ENCODE assay signal across 8 cellular contexts in genomic region chr17:57995076-57995956, GRCh38. TPM values are rescaled to one million over a fixed set of nuclear protein-coding genes. Genes with fewer than 3 reads are reported as not detected.
DNase-seq lines count a peak whose midpoint lies in the region; ATAC-seq lines count a peak whose summit lies in the region.

No MANE protein-coding gene starts in this region.

- H3K27ac Mint-ChIP-seq in activated naive CD8-positive, alpha-beta T cell treated with anti-CD3 and anti-CD28 coated beads, Interleukin-2, amount 50 U/mL, for 24 hours, result peak overlapping the region; percentile 55

- H3K4me3 Mint-ChIP-seq in activated naive CD8-positive, alpha-beta T cell treated with anti-CD3 and anti-CD28 coated beads, Interleukin-2, amount 50 U/mL, for 24 hours, result no peak overlapping the region

- intact Hi-C loops in cardiac septum (cut with DNase I), result loop anchor here (1.0 to 10.0 kb wide), 2 partner anchors 138 to 331 kb away; no protein-coding TSS in a partner anchor

- peak; percentile 79 for DNase-seq in COLO829 (ENCODE audit: low spot score)
- DNase-seq in MV-4-11 (lab: John Stamatoyannopoulos, UW), result peak; percentile 70
- DNase-seq in SK-N-DZ (ENCODE audit: low spot score), result peak; percentile 87
- DNase-seq in activated naive CD8-positive, alpha-beta T cell treated with anti-CD3 and anti-CD28 coated beads, Interleukin-2, amount 50 U/mL, for 24 hours, result peak; percentile 56
- peak; percentile 78 for DNase-seq in cardiac septum (ENCODE audit: low spot score)
- peak; percentile 80 for DNase-seq in putamen (ENCODE audit: low spot score)

- no peaks in the 10 kb centered on the region for H3K9me3 Mint-ChIP-seq in activated naive CD8-positive, alpha-beta T cell treated with anti-CD3 and anti-CD28 coated beads, Interleukin-2, amount 50 U/mL, for 24 hours

- H3K36me3 Mint-ChIP-seq in activated naive CD8-positive, alpha-beta T cell treated with anti-CD3 and anti-CD28 coated beads, Interleukin-2, amount 50 U/mL, for 24 hours (ENCODE audit: low read depth), result peaks cover 32% of the 10 kb centered on the region

- peaks cover 66% of the 10 kb centered on the region for H3K4me1 Mint-ChIP-seq in activated naive CD8-positive, alpha-beta T cell treated with anti-CD3 and anti-CD28 coated beads, Interleukin-2, amount 50 U/mL, for 24 hours

- no peaks in the 10 kb centered on the region for H3K27me3 Mint-ChIP-seq in activated naive CD8-positive, alpha-beta T cell treated with anti-CD3 and anti-CD28 coated beads, Interleukin-2, amount 50 U/mL, for 24 hours

- ATAC-seq in GM21423 (IDR thresholded peaks at IDR 0.05; ENCODE audit: unreplicated experiment) (peak; percentile 71), GM21825 (IDR thresholded peaks at IDR 0.05; ENCODE audit: unreplicated experiment) (no peak)
- ATAC-seq in activated naive CD8-positive, alpha-beta T cell treated with anti-CD3 and anti-CD28 coated beads, Interleukin-2, amount 50 U/mL, for 24 hours, result peak; percentile 91

RNA-seq across cellular contexts. Expression of gene VEZF1, which starts 7.3 kb away (rescaled TPM):
- 51.3 and 65.9 TPM in 2 replicates for polyA plus RNA-seq in SK-N-DZ (2014; cell fraction: cytosol; rRNA removed)
- 40.5 and 41.9 TPM in 2 replicates for polyA plus RNA-seq in SK-N-DZ (2014; cell fraction: nucleus; rRNA removed)
- 55.3 TPM for total RNA-seq in cardiac septum

RNA-seq across cellular contexts. Expression of gene SRSF1, which starts 11.7 kb away (rescaled TPM):
- polyA plus RNA-seq in SK-N-DZ (2014; cell fraction: cytosol; rRNA removed), result 480 and 539 TPM in 2 replicates
- polyA plus RNA-seq in SK-N-DZ (2014; cell fraction: nucleus; rRNA removed), result 1,112 and 1,249 TPM in 2 replicates
- 105 TPM for total RNA-seq in cardiac septum

RNA-seq across cellular contexts. Expression of gene CUEDC1, which starts 40.1 kb away (rescaled TPM):
- polyA plus RNA-seq in SK-N-DZ (2014; cell fraction: cytosol; rRNA removed), result 10.0 and 12.3 TPM in 2 replicates
- 40.2 TPM in 2 replicates for polyA plus RNA-seq in SK-N-DZ (2014; cell fraction: nucleus; rRNA removed)
- 46.6 TPM for total RNA-seq in cardiac septum
